ENCODE assay signal across 12 cellular contexts in the genomic region with DNA sequence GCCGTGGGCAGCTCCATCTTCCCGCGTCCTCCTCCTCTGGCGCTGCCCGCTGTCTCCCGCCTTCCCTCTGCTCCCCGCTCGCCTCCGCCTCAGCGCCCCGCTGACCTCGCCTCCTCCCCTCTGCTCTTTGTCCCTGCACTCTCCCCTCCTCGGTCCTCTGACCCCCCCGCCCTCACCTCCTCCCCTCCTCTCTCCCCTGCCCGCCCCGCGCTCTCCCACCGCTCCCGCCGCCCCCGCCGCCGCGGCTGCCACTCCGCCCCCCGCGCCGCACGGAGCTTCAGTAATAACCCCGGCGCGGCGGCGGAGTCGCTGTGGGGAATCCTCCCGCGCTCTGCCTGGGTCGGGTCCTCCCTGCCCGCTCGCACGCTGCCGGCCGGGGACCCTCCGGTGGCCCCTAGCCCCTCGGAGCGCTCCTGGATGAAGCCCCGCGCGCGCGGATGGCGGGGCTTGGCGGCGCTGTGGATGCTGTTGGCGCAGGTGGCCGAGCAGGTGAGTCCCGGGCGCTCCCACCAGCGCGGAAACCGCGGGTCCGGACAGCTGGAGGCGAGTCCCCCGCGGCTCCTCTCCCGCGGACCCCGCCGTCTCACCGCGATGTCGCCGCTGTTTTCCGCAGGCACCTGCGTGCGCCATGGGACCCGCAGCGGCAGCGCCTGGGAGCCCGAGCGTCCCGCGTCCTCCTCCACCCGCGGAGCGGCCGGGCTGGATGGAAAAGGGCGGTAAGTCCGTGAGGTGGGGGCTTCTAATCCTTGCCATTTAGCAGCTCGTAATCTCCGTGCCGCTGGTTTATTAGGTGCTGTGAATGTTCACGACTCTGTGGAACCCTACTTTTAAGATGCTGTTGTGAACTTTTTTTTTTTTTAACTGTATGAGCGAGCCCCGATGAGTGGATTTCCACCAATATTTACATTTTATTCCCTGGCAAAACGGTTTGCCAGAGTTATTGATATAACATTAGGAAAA. TPM values are rescaled to one million over a fixed set of nuclear protein-coding genes. Genes with fewer than 3 reads are reported as not detected.
DNase-seq lines count a peak whose midpoint lies in the region; ATAC-seq and TF ChIP-seq lines count a peak whose summit lies in the region.
"Had no signal": no experiment of that assay in that cellular context is flagged by ENCODE, and none has a peak within 500 bp of the region (broad histone marks: within the 10 kb centered on the region; RNA-seq: fewer than 3 reads in every experiment).

A gene with protein sequence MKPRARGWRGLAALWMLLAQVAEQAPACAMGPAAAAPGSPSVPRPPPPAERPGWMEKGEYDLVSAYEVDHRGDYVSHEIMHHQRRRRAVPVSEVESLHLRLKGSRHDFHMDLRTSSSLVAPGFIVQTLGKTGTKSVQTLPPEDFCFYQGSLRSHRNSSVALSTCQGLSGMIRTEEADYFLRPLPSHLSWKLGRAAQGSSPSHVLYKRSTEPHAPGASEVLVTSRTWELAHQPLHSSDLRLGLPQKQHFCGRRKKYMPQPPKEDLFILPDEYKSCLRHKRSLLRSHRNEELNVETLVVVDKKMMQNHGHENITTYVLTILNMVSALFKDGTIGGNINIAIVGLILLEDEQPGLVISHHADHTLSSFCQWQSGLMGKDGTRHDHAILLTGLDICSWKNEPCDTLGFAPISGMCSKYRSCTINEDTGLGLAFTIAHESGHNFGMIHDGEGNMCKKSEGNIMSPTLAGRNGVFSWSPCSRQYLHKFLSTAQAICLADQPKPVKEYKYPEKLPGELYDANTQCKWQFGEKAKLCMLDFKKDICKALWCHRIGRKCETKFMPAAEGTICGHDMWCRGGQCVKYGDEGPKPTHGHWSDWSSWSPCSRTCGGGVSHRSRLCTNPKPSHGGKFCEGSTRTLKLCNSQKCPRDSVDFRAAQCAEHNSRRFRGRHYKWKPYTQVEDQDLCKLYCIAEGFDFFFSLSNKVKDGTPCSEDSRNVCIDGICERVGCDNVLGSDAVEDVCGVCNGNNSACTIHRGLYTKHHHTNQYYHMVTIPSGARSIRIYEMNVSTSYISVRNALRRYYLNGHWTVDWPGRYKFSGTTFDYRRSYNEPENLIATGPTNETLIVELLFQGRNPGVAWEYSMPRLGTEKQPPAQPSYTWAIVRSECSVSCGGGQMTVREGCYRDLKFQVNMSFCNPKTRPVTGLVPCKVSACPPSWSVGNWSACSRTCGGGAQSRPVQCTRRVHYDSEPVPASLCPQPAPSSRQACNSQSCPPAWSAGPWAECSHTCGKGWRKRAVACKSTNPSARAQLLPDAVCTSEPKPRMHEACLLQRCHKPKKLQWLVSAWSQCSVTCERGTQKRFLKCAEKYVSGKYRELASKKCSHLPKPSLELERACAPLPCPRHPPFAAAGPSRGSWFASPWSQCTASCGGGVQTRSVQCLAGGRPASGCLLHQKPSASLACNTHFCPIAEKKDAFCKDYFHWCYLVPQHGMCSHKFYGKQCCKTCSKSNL (plus strand): TSS at position 280 of the 960 bp plus-strand sequence. CDS start 138 bp downstream, at position 418.

- H3K4me3 Mint-ChIP-seq in WTC11, result peak within 1 kb of the TSS; percentile 85

- H3K4me3 ChIP-seq in skin epidermis, result peak within 1 kb of the TSS in 4 of 7 experiments; percentile 4 to 24 (median 10)

- CTCF ChIA-PET in WTC11 (lab: Charles Lee) (interaction anchor here (0.6 to 2.6 kb wide), 13 partner anchors 34 to 1637 kb away, joined by 3 to 23 read pairs (median 4); partner anchors contain the start of gene ICE1), HEK293T (lab: Yijun Ruan, JAX) (interaction anchor here (0.6 to 2.0 kb wide), 4 partner anchors 255 to 356 kb away, joined by 3 to 11 read pairs (median 4); no protein-coding TSS in a partner anchor)

- DNase-seq in DMS 273 (lab: John Stamatoyannopoulos, UW; ENCODE audit: unreplicated experiment), result peak; percentile 20
- no peak for DNase-seq in DMS 273 treated with DMSO at 0.1 percent for 48 hours (lab: John Stamatoyannopoulos, UW)
- peak; percentile 75 for DNase-seq in WTC11 (ENCODE audit: low spot score)
- DNase-seq in iPS-NIHi7 (ENCODE audit: extremely low spot score), result peak; percentile 71
- no peak for DNase-seq in HEK293T (ENCODE audit: extremely low spot score)
- DNase-seq in epidermal melanocyte (ENCODE audit: insufficient read length, low spot score), result no peak
- DNase-seq: central memory CD4-positive, alpha-beta T cell; NCI-H1694 had no signal

- peaks cover 6% of the 10 kb centered on the region for H3K27me3 Mint-ChIP-seq in WTC11 (ENCODE audit: low read depth)

- peaks cover 27% of the 10 kb centered on the region for H3K36me3 Mint-ChIP-seq in WTC11

- peaks cover 12% of the 10 kb centered on the region; the same call in 1 of the 2 replicates for H3K9me3 Mint-ChIP-seq in WTC11

- ATAC-seq in WTC11, result peak; percentile 71
- ATAC-seq in GM21529 (IDR thresholded peaks at IDR 0.05; ENCODE audit: unreplicated experiment), result no peak

- no peak for TF ChIP-seq CTCF in WTC11 (IDR thresholded peaks at IDR 0.05)

- POLR2A ChIA-PET in WTC11 (lab: Charles Lee) (interaction anchor here (0.5 to 1.0 kb wide), 3 partner anchors 84 to 281 kb away, joined by 3 to 4 read pairs (median 3); no protein-coding TSS in a partner anchor), HEK293T (lab: Yijun Ruan, JAX) (interaction anchor here (0.6 to 2.0 kb wide), 6 partner anchors 11 to 282 kb away, joined by 3 to 6 read pairs (median 3); partner anchors contain the start of gene ICE1)

- no peak within 1 kb of the TSS for H3K27ac ChIP-seq in skin epidermis
- H3K27ac ChIP-seq: 22Rv1 had no signal

- H3K4me1 Mint-ChIP-seq in WTC11, result peaks cover 55% of the 10 kb centered on the region

- peak within 1 kb of the TSS; percentile 48 for H3K27ac Mint-ChIP-seq in WTC11

TF ChIP-seq in WTC11, 78 proteins besides CTCF, POLR2A, EP300 and RAD21 (continues in another document):
- TF ChIP-seq ZNF263 (CRISPR knock-in tag; IDR thresholded peaks at IDR 0.05; ENCODE audit: low read depth), result peak; percentile 31; the same call in 1 of the 2 replicates
- peak; percentile 69; the same call in 1 of the 2 replicates for TF ChIP-seq ZNF416 (CRISPR knock-in tag; IDR thresholded peaks at IDR 0.05)
- TF ChIP-seq, protein P1, sequence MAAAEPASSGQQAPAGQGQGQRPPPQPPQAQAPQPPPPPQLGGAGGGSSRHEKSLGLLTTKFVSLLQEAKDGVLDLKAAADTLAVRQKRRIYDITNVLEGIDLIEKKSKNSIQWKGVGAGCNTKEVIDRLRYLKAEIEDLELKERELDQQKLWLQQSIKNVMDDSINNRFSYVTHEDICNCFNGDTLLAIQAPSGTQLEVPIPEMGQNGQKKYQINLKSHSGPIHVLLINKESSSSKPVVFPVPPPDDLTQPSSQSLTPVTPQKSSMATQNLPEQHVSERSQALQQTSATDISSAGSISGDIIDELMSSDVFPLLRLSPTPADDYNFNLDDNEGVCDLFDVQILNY (CRISPR knock-in tag; IDR thresholded peaks at IDR 0.05), result peak; percentile 52
- peak; percentile 53; the same call in 1 of the 2 replicates for TF ChIP-seq ETV6 (CRISPR knock-in tag; IDR thresholded peaks at IDR 0.05)
- TF ChIP-seq, protein P2, sequence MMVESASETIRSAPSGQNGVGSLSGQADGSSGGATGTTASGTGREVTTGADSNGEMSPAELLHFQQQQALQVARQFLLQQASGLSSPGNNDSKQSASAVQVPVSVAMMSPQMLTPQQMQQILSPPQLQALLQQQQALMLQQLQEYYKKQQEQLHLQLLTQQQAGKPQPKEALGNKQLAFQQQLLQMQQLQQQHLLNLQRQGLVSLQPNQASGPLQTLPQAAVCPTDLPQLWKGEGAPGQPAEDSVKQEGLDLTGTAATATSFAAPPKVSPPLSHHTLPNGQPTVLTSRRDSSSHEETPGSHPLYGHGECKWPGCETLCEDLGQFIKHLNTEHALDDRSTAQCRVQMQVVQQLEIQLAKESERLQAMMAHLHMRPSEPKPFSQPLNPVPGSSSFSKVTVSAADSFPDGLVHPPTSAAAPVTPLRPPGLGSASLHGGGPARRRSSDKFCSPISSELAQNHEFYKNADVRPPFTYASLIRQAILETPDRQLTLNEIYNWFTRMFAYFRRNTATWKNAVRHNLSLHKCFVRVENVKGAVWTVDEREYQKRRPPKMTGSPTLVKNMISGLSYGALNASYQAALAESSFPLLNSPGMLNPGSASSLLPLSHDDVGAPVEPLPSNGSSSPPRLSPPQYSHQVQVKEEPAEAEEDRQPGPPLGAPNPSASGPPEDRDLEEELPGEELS (CRISPR knock-in tag; IDR thresholded peaks at IDR 0.05), result 0 out of 2 replicates have a peak, but pooled peaks have one; percentile 32
- no peak for TF ChIP-seq KAT7 (CRISPR knock-in tag; IDR thresholded peaks at IDR 0.05; ENCODE audit: borderline replicate concordance)

TF ChIP-seq in HEK293T, 16 proteins besides CTCF, POLR2A, EP300 and RAD21:
- TF ChIP-seq ZNF384 (IDR thresholded peaks at IDR 0.05) (no peak), FOXK2 (IDR thresholded peaks at IDR 0.05) (no peak), LEF1 (IDR thresholded peaks at IDR 0.05; ENCODE audit: borderline replicate concordance) (no peak), ELF4 (IDR thresholded peaks at IDR 0.05) (no peak), PKNOX1 (IDR thresholded peaks at IDR 0.05) (no peak), FOXM1 (IDR thresholded peaks at IDR 0.05; ENCODE audit: borderline replicate concordance) (no peak), SP1 (IDR thresholded peaks at IDR 0.05) (no peak), SUZ12 (IDR thresholded peaks at IDR 0.05) (no peak)

RNA-seq across cellular contexts. Expression of the gene that starts here (rescaled TPM):
- 30.1 to 34.6 TPM (median 30.7 TPM) in 3 replicates for total RNA-seq in WTC11 (2021)
- total RNA-seq: mononuclear cell had no signal

Comparison
In these comparisons a context has a peak if more than half of its experiments do, and no peak if none do; other contexts are left out.
1. DNase-seq: peak in DMS 273 (single experiment), WTC11 (single experiment) and iPS-NIHi7 (single experiment); none in DMS 273 treated with DMSO at 0.1 percent for 48 hours (single experiment), HEK293T (single experiment) and epidermal melanocyte (single experiment).